Comparison of ENCODE assay signal across 8 cellular contexts in genomic region chr18:13137041-13137938, GRCh38.
DNase-seq lines count a peak whose midpoint lies in the region; ATAC-seq and TF ChIP-seq lines count a peak whose summit lies in the region.

No MANE protein-coding gene starts in this region.

- peaks cover 9% of the 10 kb centered on the region for H3K4me1 Mint-ChIP-seq in chondrocyte (ENCODE audit: low read depth)

- intact Hi-C loops in left lung (cut with DNase I) = no loop called here

- H3K27me3 Mint-ChIP-seq in chondrocyte (ENCODE audit: low read depth) = no peaks in the 10 kb centered on the region

- H3K27ac ChIP-seq in left lung = peak overlapping the region; percentile 73 to 80

- H3K4me1 ChIP-seq in left lung = peaks cover 0 to 25% of the 10 kb centered on the region in 2 donors

- peak overlapping the region; percentile 73 for H3K4me3 Mint-ChIP-seq in chondrocyte (ENCODE audit: unreplicated experiment)

- peaks cover 2% of the 10 kb centered on the region for H3K9me3 Mint-ChIP-seq in chondrocyte (ENCODE audit: low read depth)

- no peak for TF ChIP-seq CTCF in chondrocyte (IDR thresholded peaks at IDR 0.05)
- no peak for TF ChIP-seq CTCF in left lung (IDR thresholded peaks at IDR 0.05)

- peak; percentile 32 for ATAC-seq in GM18498 (IDR thresholded peaks at IDR 0.05; ENCODE audit: unreplicated experiment)
- peak; percentile 34 for ATAC-seq in HG03097 (IDR thresholded peaks at IDR 0.05; ENCODE audit: low FRiP score, unreplicated experiment)
- ATAC-seq in left lung = peak; percentile 63

- H3K9me3 ChIP-seq in left lung = peaks cover 0 to 1% of the 10 kb centered on the region in 2 donors

- peak overlapping the region; percentile 59 to 65 for H3K4me3 ChIP-seq in left lung

- no peaks in the 10 kb centered on the region for H3K36me3 ChIP-seq in left lung

- peaks cover 0 to 31% of the 10 kb centered on the region in 2 donors for H3K27me3 ChIP-seq in left lung

- peak; percentile 19 for DNase-seq in T-helper 9 cell
- DNase-seq in chondrocyte (ENCODE audit: low spot score) = no peak
- DNase-seq in left lung = peak; percentile 43 to 80
- DNase-seq in stimulated activated naive CD4-positive, alpha-beta T cell (lab: John Stamatoyannopoulos, UW) = peak; percentile 10 to 69 (median 33)
- DNase-seq in cerebellar cortex (ENCODE audit: low spot score) = no peak
- DNase-seq in NCI-H1105 treated with DMSO at 0.1 percent for 48 hours (lab: John Stamatoyannopoulos, UW) = no peak

- H3K36me3 Mint-ChIP-seq in chondrocyte (ENCODE audit: low read depth) = no peaks in the 10 kb centered on the region

- H3K27ac Mint-ChIP-seq in chondrocyte (ENCODE audit: unreplicated experiment) = no peak overlapping the region

Comparison
In these comparisons a context has a peak if more than half of its experiments do, and no peak if none do; other contexts are left out.
1. DNase-seq: peak in T-helper 9 cell (single experiment), left lung (2 of 2) and stimulated activated naive CD4-positive, alpha-beta T cell (6 of 6); none in chondrocyte (single experiment), cerebellar cortex (single experiment) and NCI-H1105 treated with DMSO at 0.1 percent for 48 hours (single experiment).
2. Peak in every context shown above with its lines, with median percentiles within 50 percentile points of each other: ATAC-seq.